In genomic region chr5:58557665-58558338, GRCh38 we compare ENCODE assay signal across 1 cellular context.
A peak's percentile ranks its signal among the peaks of the same experiment; 100 is the strongest.
TF ChIP-seq lines count a peak whose summit lies in the region.

No MANE protein-coding gene starts in this region.

TF ChIP-seq in Ishikawa, 13 proteins besides CTCF, POLR2A, EP300 and RAD21:
- TF ChIP-seq YY1 (IDR thresholded peaks at IDR 0.05; ENCODE audit: low read depth), result 0 out of 2 replicates have a peak, but pooled peaks have one; percentile 22
